ENCODE assay signal across 9 cellular contexts in the genomic region with DNA sequence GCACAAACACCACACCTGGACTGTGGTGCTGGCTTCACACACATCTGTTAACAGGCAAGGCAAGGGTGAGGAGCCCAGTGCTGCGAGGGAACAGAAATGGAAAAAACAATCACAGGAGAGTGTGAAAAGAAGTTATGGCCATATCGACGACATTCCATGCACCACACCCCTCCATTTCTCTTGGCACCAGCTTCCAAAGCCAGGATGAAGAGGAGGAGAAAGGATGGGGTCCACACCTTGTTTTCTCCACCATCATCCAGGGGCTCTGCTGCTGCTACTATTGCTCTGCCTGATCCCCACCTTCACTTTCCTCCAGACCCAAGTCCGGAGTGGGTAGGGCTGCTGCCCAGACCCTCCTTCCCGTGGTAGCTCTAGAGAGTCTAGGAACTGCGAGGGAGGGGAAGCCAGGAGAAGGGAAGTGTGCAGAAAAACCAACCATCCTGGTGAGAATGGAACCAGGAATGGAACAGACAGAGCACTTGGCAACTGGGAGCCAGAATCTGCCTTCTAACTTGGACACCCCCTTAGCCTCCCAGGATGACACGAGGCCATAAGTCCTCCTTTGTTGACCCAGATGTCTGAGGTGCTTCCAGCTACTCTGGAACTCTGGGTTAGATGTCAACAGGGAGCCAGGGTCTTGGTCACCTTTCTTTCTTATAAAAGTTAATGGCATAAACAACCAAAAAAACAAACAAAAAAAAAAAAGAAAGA. TPM values are rescaled to one million over a fixed set of nuclear protein-coding genes. Genes with fewer than 3 reads are reported as not detected.
DNase-seq lines count a peak whose midpoint lies in the region; TF ChIP-seq lines count a peak whose summit lies in the region.
"Had no signal": no experiment of that assay in that cellular context is flagged by ENCODE, and none has a peak within 500 bp of the region (broad histone marks: within the 10 kb centered on the region; RNA-seq: fewer than 3 reads in every experiment).

No MANE protein-coding gene starts in this region.

- H3K4me3 Mint-ChIP-seq in activated CD4-positive, alpha-beta memory T cell treated with anti-CD3 and anti-CD28 coated beads, Interleukin-2, amount 10 ng/mL, durations not matched to agents 7 days and 5 days = peak overlapping the region; percentile 80

- H3K27ac ChIP-seq in muscle layer of colon (ENCODE audit: low read depth, low read length) = no peak overlapping the region

- peak overlapping the region; percentile 68 for H3K9ac ChIP-seq in muscle layer of colon (ENCODE audit: low read length)

- POLR2A ChIA-PET in activated CD4-positive, alpha-beta memory T cell treated with anti-CD3 and anti-CD28 coated beads, Interleukin-2, amount 10 ng/mL, durations not matched to agents 7 days and 5 days (lab: Charles Lee) = interaction anchor here (0.7 to 5.2 kb wide), 11 partner anchors 8 to 238 kb away, joined by 3 to 86 read pairs (median 12); partner anchors contain the start of genes ALDOC, BLTP2, NEK8 and PHF12

- DNase-seq in H7 (no peak), MG63 (no peak), GM10266 (ENCODE audit: extremely low spot score) (no peak), COLO668 (lab: John Stamatoyannopoulos, UW; ENCODE audit: unreplicated experiment) (no peak)
- no peak for DNase-seq in activated CD4-positive, alpha-beta memory T cell treated with anti-CD3 and anti-CD28 coated beads, Interleukin-2, amount 10 ng/mL, durations not matched to agents 7 days and 5 days
- DNase-seq: NCI-H526 treated with DMSO at 0.1 percent for 48 hours, thyroid gland had no signal

- H3K4me3 ChIP-seq in H7 (ENCODE audit: insufficient read depth, low read depth, low read length) (peak overlapping the region; percentile 63; the same call in 1 of the 2 replicates), muscle layer of colon (ENCODE audit: low read depth in 1 of 2, low read length in 2 of 2) (no peak overlapping the region), MG63 (no peak overlapping the region)

- H3K36me3 Mint-ChIP-seq in activated CD4-positive, alpha-beta memory T cell treated with anti-CD3 and anti-CD28 coated beads, Interleukin-2, amount 10 ng/mL, durations not matched to agents 7 days and 5 days (ENCODE audit: low read depth) = no peaks in the 10 kb centered on the region

- peak overlapping the region; percentile 90 for H3K27ac Mint-ChIP-seq in activated CD4-positive, alpha-beta memory T cell treated with anti-CD3 and anti-CD28 coated beads, Interleukin-2, amount 10 ng/mL, durations not matched to agents 7 days and 5 days

- TF ChIP-seq CTCF in GM10266 (IDR thresholded peaks at IDR 0.05; ENCODE audit: control insufficient read depth, insufficient read depth, low read depth, missing control alignments) = no peak

- H3K9me3 ChIP-seq in muscle layer of colon (ENCODE audit: low read length) = no peaks in the 10 kb centered on the region
- H3K9me3 ChIP-seq in MG63 = no peaks in the 10 kb centered on the region
- H3K9me3 ChIP-seq: ascending aorta, thyroid gland had no signal

- CTCF ChIA-PET in activated CD4-positive, alpha-beta memory T cell treated with anti-CD3 and anti-CD28 coated beads, Interleukin-2, amount 10 ng/mL, durations not matched to agents 7 days and 5 days (lab: Charles Lee) = interaction anchor here (0.7 to 2.1 kb wide), 5 partner anchors 7 to 1392 kb away, joined by 3 to 16 read pairs (median 3); partner anchors contain the start of genes RPL23A, SDF2 and SUPT6H

- H3K9me3 Mint-ChIP-seq in activated CD4-positive, alpha-beta memory T cell treated with anti-CD3 and anti-CD28 coated beads, Interleukin-2, amount 10 ng/mL, durations not matched to agents 7 days and 5 days = no peaks in the 10 kb centered on the region

- H3K27me3 ChIP-seq in H7 (ENCODE audit: control insufficient read depth, insufficient read depth, low read length) (no peaks in the 10 kb centered on the region), muscle layer of colon (ENCODE audit: control insufficient read depth in 1 of 2, insufficient read depth in 2 of 2, low read length in 2 of 2) (no peaks in the 10 kb centered on the region), MG63 (no peaks in the 10 kb centered on the region)
- H3K27me3 ChIP-seq: ascending aorta, thyroid gland had no signal

- peaks cover 22% of the 10 kb centered on the region for H3K4me1 Mint-ChIP-seq in activated CD4-positive, alpha-beta memory T cell treated with anti-CD3 and anti-CD28 coated beads, Interleukin-2, amount 10 ng/mL, durations not matched to agents 7 days and 5 days

- H3K4me1 ChIP-seq in muscle layer of colon (ENCODE audit: insufficient read depth, low read length) = peaks cover 23% of the 10 kb centered on the region

- H3K36me3 ChIP-seq in H7 (replicated peaks; ENCODE audit: control insufficient read depth, insufficient read depth, low read length) = peaks cover 16% of the 10 kb centered on the region
- peaks cover 21% of the 10 kb centered on the region for H3K36me3 ChIP-seq in muscle layer of colon (ENCODE audit: insufficient read depth, low read length)
- peaks cover 51% of the 10 kb centered on the region for H3K36me3 ChIP-seq in MG63

- H3K27me3 Mint-ChIP-seq in activated CD4-positive, alpha-beta memory T cell treated with anti-CD3 and anti-CD28 coated beads, Interleukin-2, amount 10 ng/mL, durations not matched to agents 7 days and 5 days = peaks cover 21% of the 10 kb centered on the region

RNA-seq across cellular contexts. Expression of gene PROCA1, which starts 1.2 kb away (rescaled TPM):
- 13.9 and 23.7 TPM in 2 replicates for total RNA-seq in H7 (2014; rRNA removed; shearing (Covaris generic))
- total RNA-seq in activated CD4-positive, alpha-beta memory T cell treated with anti-CD3 and anti-CD28 coated beads, Interleukin-2, amount 10 ng/mL, durations not matched to agents 7 days and 5 days = 1 to 10 TPM; 6.2 to 7.4 TPM
- 0.79 TPM in 1 of 2 replicates, not detected in the other for total RNA-seq in MG63 (2014; rRNA removed; shearing (Covaris generic); ENCODE audit: low replicate concordance)

RNA-seq across cellular contexts. Expression of gene RAB34, which starts 4.8 kb away (rescaled TPM):
- total RNA-seq in H7 (2014; rRNA removed; shearing (Covaris generic)) = 209 and 284 TPM in 2 replicates
- total RNA-seq in activated CD4-positive, alpha-beta memory T cell treated with anti-CD3 and anti-CD28 coated beads, Interleukin-2, amount 10 ng/mL, durations not matched to agents 7 days and 5 days = 1 to 10 TPM; 6.5 to 7.4 TPM
- total RNA-seq in MG63 (2014; rRNA removed; shearing (Covaris generic); ENCODE audit: low replicate concordance) = 445 and 645 TPM in 2 replicates

RNA-seq across cellular contexts. Expression of gene RPL23A, which starts 6.9 kb away (rescaled TPM):
- 778 and 823 TPM in 2 replicates for total RNA-seq in H7 (2014; rRNA removed; shearing (Covaris generic))
- 1,000 to 10,000 TPM; 1,962 to 2,028 TPM for total RNA-seq in activated CD4-positive, alpha-beta memory T cell treated with anti-CD3 and anti-CD28 coated beads, Interleukin-2, amount 10 ng/mL, durations not matched to agents 7 days and 5 days
- total RNA-seq in MG63 (2014; rRNA removed; shearing (Covaris generic); ENCODE audit: low replicate concordance) = 768 and 1,491 TPM in 2 replicates

RNA-seq across cellular contexts. Expression of gene TLCD1, which starts 13.2 kb away (rescaled TPM):
- 15.6 and 21.4 TPM in 2 replicates for total RNA-seq in H7 (2014; rRNA removed; shearing (Covaris generic))
- 1 to 10 TPM; 1.4 to 2.3 TPM for total RNA-seq in activated CD4-positive, alpha-beta memory T cell treated with anti-CD3 and anti-CD28 coated beads, Interleukin-2, amount 10 ng/mL, durations not matched to agents 7 days and 5 days
- 6.7 and 26.1 TPM in 2 replicates for total RNA-seq in MG63 (2014; rRNA removed; shearing (Covaris generic); ENCODE audit: low replicate concordance)
- total RNA-seq: ascending aorta had no signal

RNA-seq across cellular contexts. Expression of gene NEK8, which starts 15.7 kb away (rescaled TPM):
- total RNA-seq in H7 (2014; rRNA removed; shearing (Covaris generic)) = 10.9 and 12.5 TPM in 2 replicates
- 1 to 10 TPM; 2.5 to 3.5 TPM for total RNA-seq in activated CD4-positive, alpha-beta memory T cell treated with anti-CD3 and anti-CD28 coated beads, Interleukin-2, amount 10 ng/mL, durations not matched to agents 7 days and 5 days
- 0.69 and 4.0 TPM in 2 replicates for total RNA-seq in MG63 (2014; rRNA removed; shearing (Covaris generic); ENCODE audit: low replicate concordance)

Comparison
In these comparisons a context has a peak if more than half of its experiments do, and no peak if none do; other contexts are left out.
1. RNA of gene RAB34, which starts 4.8 kb away (total RNA-seq): 445 to 645 TPM in MG63 and 209 to 284 TPM in H7; 6.5 to 7.4 TPM in activated CD4-positive, alpha-beta memory T cell treated with anti-CD3 and anti-CD28 coated beads, Interleukin-2, amount 10 ng/mL, durations not matched to agents 7 days and 5 days; every median in the first group is over 10 times any median in the second.